26 cellular contexts compared by ENCODE assay signal in genomic region chr9:135409286-135410200, GRCh38.
"Had no signal": no experiment of that assay in that cellular context is flagged by ENCODE, and none has a peak within 500 bp of the region (broad histone marks: within the 10 kb centered on the region; RNA-seq: fewer than 3 reads in every experiment).

No MANE protein-coding gene starts in this region.

- DNase-seq: activated CD4-positive, alpha-beta T cell treated with anti-CD3 and anti-CD28 coated beads for 48 hours; activated CD4-positive, alpha-beta T cell treated with anti-CD3 and anti-CD28 coated beads, Interleukin-2, amount 50 U/mL, for 4 hours; activated CD8-positive, alpha-beta memory T cell treated with anti-CD3 and anti-CD28 coated beads, Interleukin-2, amount 50 U/mL, for 48 hours; activated CD8-positive, alpha-beta T cell treated with anti-CD3 and anti-CD28 coated beads, Interleukin-2, amount 10 ng/mL, durations not matched to agents 7 days and 5 days; activated naive CD4-positive, alpha-beta T cell treated with anti-CD3 and anti-CD28 coated beads, Interleukin-2, amount 50 U/mL, for 16 hours; activated naive CD8-positive, alpha-beta T cell treated with anti-CD3 and anti-CD28 coated beads, Interleukin-2, amount 10 ng/mL, durations not matched to agents 7 days and 5 days; activated T-cell treated with anti-CD3 and anti-CD28 coated beads, Interleukin-2, amount 50 U/mL, for 1 hour; adrenal gland; anterior cingulate cortex; caudate nucleus; NCI-H1092 treated with DMSO at 0.1 percent for 48 hours; NCI-H1417 treated with DMSO at 0.1 percent for 48 hours; NCI-H1694; NCI-H2029; NCI-H2107; NCI-H2171 treated with DMSO at 0.1 percent for 48 hours; NCI-H226; NCI-H526; NCI-H82; RPMI8226; SJCRH30; SK-N-SH; T-helper 1 cell; WERI-Rb-1 had no signal

- H3K4me3 ChIP-seq: adrenal gland, SJCRH30 had no signal

- H3K27ac ChIP-seq: adrenal gland, KMS-11, SJCRH30, WERI-Rb-1 had no signal

- H3K9me3 ChIP-seq: adrenal gland, SJCRH30, SK-N-SH had no signal

- ATAC-seq: activated CD8-positive, alpha-beta T cell treated with anti-CD3 and anti-CD28 coated beads, Interleukin-2, amount 10 ng/mL, durations not matched to agents 7 days and 5 days; Right ventricle myocardium inferior had no signal

- H3K36me3 ChIP-seq: adrenal gland, SJCRH30, WERI-Rb-1 had no signal

- H3K4me1 ChIP-seq: adrenal gland, SJCRH30 had no signal
